18 cellular contexts compared by ENCODE assay signal in the genomic region with DNA sequence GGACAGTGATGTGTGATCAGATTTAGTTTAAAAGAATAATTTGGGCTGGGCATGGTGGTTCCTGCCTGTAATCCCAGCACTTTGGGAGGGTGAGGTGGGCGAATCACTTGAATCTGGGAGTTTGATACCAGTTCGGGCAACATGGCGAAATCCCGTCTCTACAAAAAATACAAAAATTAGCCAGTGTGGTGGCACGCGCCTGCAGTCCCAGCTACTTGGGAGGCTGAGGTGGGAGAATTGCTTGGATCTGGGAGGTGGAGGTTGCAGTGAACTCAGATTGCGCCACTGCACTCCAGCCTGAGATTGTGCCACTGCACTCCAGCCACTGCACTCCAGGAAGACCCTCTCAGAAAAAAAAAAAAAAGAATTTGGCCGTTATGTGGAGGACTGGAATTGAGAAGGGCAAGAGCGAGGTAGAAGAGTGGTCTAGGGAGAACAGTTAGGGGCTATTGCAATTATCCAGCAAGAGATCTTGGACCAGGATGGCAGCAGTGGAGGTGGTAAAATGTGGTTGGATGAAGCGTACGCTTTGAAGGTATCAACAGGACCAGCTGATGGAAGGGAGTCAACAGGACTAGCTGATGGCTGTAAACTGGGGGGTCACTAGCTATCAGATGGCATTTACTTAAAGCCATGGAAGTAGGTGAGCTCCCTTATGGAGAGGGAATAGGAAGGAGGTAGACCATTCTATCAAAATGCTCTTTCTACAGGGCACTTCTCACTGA. TPM values are rescaled to one million over a fixed set of nuclear protein-coding genes. Genes with fewer than 3 reads are reported as not detected.
A peak's percentile ranks its signal among the peaks of the same experiment; 100 is the strongest.
DNase-seq lines count a peak whose midpoint lies in the region; ATAC-seq and TF ChIP-seq lines count a peak whose summit lies in the region.
"Had no signal": no experiment of that assay in that cellular context is flagged by ENCODE, and none has a peak within 500 bp of the region (broad histone marks: within the 10 kb centered on the region; RNA-seq: fewer than 3 reads in every experiment).

No MANE protein-coding gene starts in this region.

- intact Hi-C loops in OCI-LY7 (cut with micrococcal nuclease; ENCODE audit: unreplicated experiment) (loop anchor here (2.0 kb wide), 1 partner anchor 19 kb away; no protein-coding TSS in a partner anchor), posterior vena cava (cut with DNase I) (no loop called here)

- no peak overlapping the region for H3K9ac ChIP-seq in SK-N-SH

- BruUV-seq in OCI-LY7 (replicated peaks; lab: Mats Ljungman, UMichigan) = no TSS peak

- no peak for TF ChIP-seq RAD21 in SK-N-SH (IDR thresholded peaks at IDR 0.05; ENCODE audit: low read length)

- H3K27ac Mint-ChIP-seq in endothelial cell (ENCODE audit: unreplicated experiment) = peak overlapping the region; percentile 37

- DNase-seq in SK-N-SH = no peak
- no peak for DNase-seq in OCI-LY7 (ENCODE audit: low spot score)
- no peak for DNase-seq in endothelial cell (ENCODE audit: low spot score)
- DNase-seq in posterior vena cava (ENCODE audit: low spot score) = peak; percentile 28
- no peak for DNase-seq in NCI-H524 treated with DMSO at 0.1 percent for 48 hours (lab: John Stamatoyannopoulos, UW)
- no peak for DNase-seq in DMS114 treated with DMSO at 0.1 percent for 48 hours (lab: John Stamatoyannopoulos, UW; ENCODE audit: unreplicated experiment)
- DNase-seq: 8988T; DMS 273 treated with DMSO at 0.1 percent for 48 hours; hypothalamus; MG63; NCI-H345; SIG-M5; stimulated activated CD4-positive, alpha-beta T cell treated with anti-CD3 and anti-CD28 coated beads, Interleukin-12 subunit alpha, Interleukin-12 subunit beta, amount 100 ng/mL, for 4 hours had no signal

- H3K4me1 ChIP-seq in SK-N-SH (ENCODE audit: control insufficient read depth in 1 of 2, insufficient read depth in 2 of 2, low read depth in 1 of 2, low read length in 1 of 2) = peaks cover 11 to 20% of the 10 kb centered on the region in 2 experiments; a peak in 2 of 4 replicates
- H3K4me1 ChIP-seq in OCI-LY7 (ENCODE audit: insufficient read depth, low read length, poor library complexity, severe bottlenecking) = peaks cover 37% of the 10 kb centered on the region

- H4K20me1 ChIP-seq in SK-N-SH (ENCODE audit: insufficient read depth) (no peaks in the 10 kb centered on the region), OCI-LY7 (ENCODE audit: insufficient read depth, low read length) (no peaks in the 10 kb centered on the region)

- peaks cover 24% of the 10 kb centered on the region for H3K4me1 Mint-ChIP-seq in endothelial cell (ENCODE audit: unreplicated experiment)

- H3K36me3 ChIP-seq in SK-N-SH (replicated peaks in 1 of 2; ENCODE audit: control insufficient read depth in 1 of 2, insufficient read depth in 2 of 2, low read length in 1 of 2) = peaks cover 8 to 27% of the 10 kb centered on the region in 2 experiments
- no peaks in the 10 kb centered on the region for H3K36me3 ChIP-seq in OCI-LY7 (ENCODE audit: insufficient read depth, low read length)
- H3K36me3 ChIP-seq: MG63 had no signal

- H3K9me2 ChIP-seq in SK-N-SH (no peaks in the 10 kb centered on the region), OCI-LY7 (ENCODE audit: insufficient read depth, low read length) (no peaks in the 10 kb centered on the region)

- peaks cover 66% of the 10 kb centered on the region for H3F3A ChIP-seq in SK-N-SH (replicated peaks; ENCODE audit: insufficient read depth)

- TF ChIP-seq CTCF in SK-N-SH (IDR thresholded peaks at IDR 0.05) (no peak), OCI-LY7 (conservative IDR thresholded peaks at IDR 0.05; ENCODE audit: low read length) (no peak), endothelial cell (IDR thresholded peaks at IDR 0.05; ENCODE audit: unreplicated experiment) (no peak)

- H3K4me3 Mint-ChIP-seq in endothelial cell (ENCODE audit: unreplicated experiment) = no peak overlapping the region

- 96% methylated on average over 11 of the region's 11 CpGs for WGBS in SK-N-SH (ENCODE audit: low lambda C conversion rate)

- CTCF ChIA-PET in SK-N-SH (lab: Yijun Ruan, JAX) (interaction anchor here (0.6 to 2.3 kb wide), 5 partner anchors 17 to 1071 kb away, joined by 3 to 7 read pairs (median 4); no protein-coding TSS in a partner anchor), OCI-LY7 (lab: Charles Lee; ENCODE audit: unreplicated experiment) (interaction anchor here (1.4 kb wide), 1 partner anchor 9 kb away, joined by 6 read pairs; no protein-coding TSS in a partner anchor)

- H3K4me3 ChIP-seq in SK-N-SH (ENCODE audit: low read depth in 2 of 2, low read length in 1 of 2) (no peak overlapping the region), OCI-LY7 (ENCODE audit: low read depth, low read length, poor library complexity, severe bottlenecking) (no peak overlapping the region)

- H3K36me3 Mint-ChIP-seq in endothelial cell (ENCODE audit: low read depth, unreplicated experiment) = peaks cover 15% of the 10 kb centered on the region

- H3K9me3 ChIP-seq in SK-N-SH = no peaks in the 10 kb centered on the region
- H3K9me3 ChIP-seq in OCI-LY7 (ENCODE audit: low read length) = no peaks in the 10 kb centered on the region
- H3K9me3 ChIP-seq: MG63 had no signal

- peaks cover 2% of the 10 kb centered on the region; the same call in 1 of the 2 replicates for H3K79me2 ChIP-seq in SK-N-SH (ENCODE audit: insufficient read depth)
- no peaks in the 10 kb centered on the region for H3K79me2 ChIP-seq in OCI-LY7 (ENCODE audit: insufficient read depth, low read depth, low read length)

- no peaks in the 10 kb centered on the region for H3K9me3 Mint-ChIP-seq in endothelial cell (ENCODE audit: unreplicated experiment)

- H3K4me2 ChIP-seq in SK-N-SH (peak overlapping the region; percentile 45; the same call in 1 of the 2 replicates), OCI-LY7 (ENCODE audit: low read length) (0 out of 2 replicates have a peak overlapping the region, but pooled peaks have one; percentile 92)

- H3K27ac ChIP-seq in SK-N-SH (ENCODE audit: low read depth in 2 of 2, low read length in 1 of 2) (peak overlapping the region in 1 of 2 experiments; percentile 76; a peak in 1 of 4 replicates), OCI-LY7 (ENCODE audit: low read depth, low read length, poor library complexity, severe bottlenecking) (no peak overlapping the region)

- H3K27me3 Mint-ChIP-seq in endothelial cell (ENCODE audit: unreplicated experiment) = peaks cover 16% of the 10 kb centered on the region

- TF ChIP-seq EP300 in SK-N-SH (IDR thresholded peaks at IDR 0.05; ENCODE audit: borderline replicate concordance in 1 of 2, low read depth in 1 of 2, low read length in 1 of 2) = no peak

- no peak for ATAC-seq in SK-N-SH treated with all-trans-retinoic acid at 6 μM for 48 hours
- no peak for ATAC-seq in GM18873 (IDR thresholded peaks at IDR 0.05; ENCODE audit: low FRiP score, unreplicated experiment)
- ATAC-seq: activated CD4-positive, CD25-positive, alpha-beta regulatory T cell treated with anti-CD3 and anti-CD28 coated beads, Interleukin-2, amount 50 U/mL, for 24 hours; GM12878 had no signal

- POLR2A ChIA-PET in SK-N-SH (lab: Yijun Ruan, JAX) (interaction anchor here (1.5 to 3.2 kb wide), 2 partner anchors 10 to 87 kb away, joined by 7 to 15 read pairs; a partner anchor contains a TSS), OCI-LY7 (lab: Charles Lee) (interaction anchor here (0.9 to 6.7 kb wide), 8 partner anchors 8 to 193 kb away, joined by 3 to 83 read pairs (median 18); a partner anchor contains a TSS)

- H3K27me3 ChIP-seq in SK-N-SH (ENCODE audit: insufficient read depth) = no peaks in the 10 kb centered on the region
- H3K27me3 ChIP-seq: MG63 had no signal

- no peak overlapping the region for H2AFZ ChIP-seq in SK-N-SH (ENCODE audit: low read depth)
- no peak overlapping the region for H2AFZ ChIP-seq in OCI-LY7 (ENCODE audit: low read length)

TF ChIP-seq in SK-N-SH, 30 proteins besides CTCF, POLR2A, EP300 and RAD21:
- no peak for TF ChIP-seq SIN3A (IDR thresholded peaks at IDR 0.05; ENCODE audit: borderline replicate concordance, low read depth, low read length)

TF ChIP-seq in SK-N-SH treated with all-trans-retinoic acid at 6 μM for 48 hours, 23 proteins besides CTCF, POLR2A, EP300 and RAD21 (continues in another document):
- no peak for TF ChIP-seq ZNF565 (CRISPR knock-in tag; conservative IDR thresholded peaks at IDR 0.05; ENCODE audit: low read depth)

RNA-seq across cellular contexts. Expression of a gene that starts 9.6 kb away (rescaled TPM):
- polyA plus RNA-seq in SK-N-SH (2012; rRNA removed) = 36.9 and 37.9 TPM in 2 replicates
- 7.5 and 10.1 TPM in 2 replicates for polyA plus RNA-seq in SK-N-SH (2012; cell fraction: cytosol; rRNA removed)
- polyA plus RNA-seq in SK-N-SH (2012; cell fraction: nucleus; rRNA removed) = 265 and 277 TPM in 2 replicates
- total RNA-seq in OCI-LY7 (2014; rRNA removed; shearing (Covaris generic)) = 0.21 and 0.44 TPM in 2 replicates
- total RNA-seq in OCI-LY7 (2022) = 2.0 and 2.7 TPM in 2 replicates
- 10.4 TPM for total RNA-seq in endothelial cell (ENCODE audit: unreplicated experiment)
- total RNA-seq in posterior vena cava = 10 to 100 TPM; 13.5 to 22.2 TPM

RNA-seq across cellular contexts. Expression of a gene that starts 10.8 kb away (rescaled TPM):
- polyA plus RNA-seq in SK-N-SH (2012; rRNA removed) = 0.37 and 0.61 TPM in 2 replicates
- 0.15 and 0.29 TPM in 2 replicates for polyA plus RNA-seq in SK-N-SH (2012; cell fraction: cytosol; rRNA removed)
- 1.4 and 3.2 TPM in 2 replicates for polyA plus RNA-seq in SK-N-SH (2012; cell fraction: nucleus; rRNA removed)
- total RNA-seq in OCI-LY7 (2014; rRNA removed; shearing (Covaris generic)) = 1.5 TPM in 1 of 2 replicates, not detected in the other
- total RNA-seq in OCI-LY7 (2022) (not detected in 2 replicates), endothelial cell (ENCODE audit: unreplicated experiment) (1.4 TPM), posterior vena cava (not detected)

RNA-seq across cellular contexts. Expression of a gene that starts 17.8 kb away (rescaled TPM):
- polyA plus RNA-seq in SK-N-SH (2012; rRNA removed) = 68.3 and 82.8 TPM in 2 replicates
- 26.5 and 37.1 TPM in 2 replicates for polyA plus RNA-seq in SK-N-SH (2012; cell fraction: cytosol; rRNA removed)
- 295 and 317 TPM in 2 replicates for polyA plus RNA-seq in SK-N-SH (2012; cell fraction: nucleus; rRNA removed)
- total RNA-seq in OCI-LY7 (2014; rRNA removed; shearing (Covaris generic)) = 8.3 and 10.1 TPM in 2 replicates
- total RNA-seq in OCI-LY7 (2022) = 8.8 and 10.8 TPM in 2 replicates
- total RNA-seq in endothelial cell (ENCODE audit: unreplicated experiment) = 17.2 TPM
- total RNA-seq in posterior vena cava = 10 to 100 TPM; 20.1 to 32.7 TPM

RNA-seq across cellular contexts. Expression of a gene that starts 25.1 kb away (rescaled TPM):
- 1.0 and 1.2 TPM in 2 replicates for polyA plus RNA-seq in SK-N-SH (2012; rRNA removed)
- 0.36 and 0.52 TPM in 2 replicates for polyA plus RNA-seq in SK-N-SH (2012; cell fraction: cytosol; rRNA removed)
- polyA plus RNA-seq in SK-N-SH (2012; cell fraction: nucleus; rRNA removed) = 6.3 and 9.0 TPM in 2 replicates
- 0.39 and 0.60 TPM in 2 replicates for total RNA-seq in OCI-LY7 (2014; rRNA removed; shearing (Covaris generic))
- 0.68 and 1.0 TPM in 2 replicates for total RNA-seq in OCI-LY7 (2022)
- total RNA-seq in endothelial cell (ENCODE audit: unreplicated experiment) = 0.51 TPM
- total RNA-seq in posterior vena cava = 1 to 10 TPM; 1.6 to 2.1 TPM

RNA-seq across cellular contexts. Expression of a gene that starts 30.0 kb away (rescaled TPM):
- 0.08 and 0.12 TPM in 2 replicates for polyA plus RNA-seq in SK-N-SH (2012; rRNA removed)
- polyA plus RNA-seq in SK-N-SH (2012; cell fraction: cytosol; rRNA removed) = 0.01 and 0.06 TPM in 2 replicates
- polyA plus RNA-seq in SK-N-SH (2012; cell fraction: nucleus; rRNA removed) = 0.89 and 1.4 TPM in 2 replicates
- 0.44 and 0.93 TPM in 2 replicates for total RNA-seq in OCI-LY7 (2014; rRNA removed; shearing (Covaris generic))
- total RNA-seq in OCI-LY7 (2022) (3.1 and 3.3 TPM in 2 replicates), endothelial cell (ENCODE audit: unreplicated experiment) (0.18 TPM), posterior vena cava (under 1 TPM; 0.37 to 0.38 TPM)
- total RNA-seq: astrocyte had no signal
